Comparison of ENCODE assay signal across 10 cellular contexts in the genomic region with DNA sequence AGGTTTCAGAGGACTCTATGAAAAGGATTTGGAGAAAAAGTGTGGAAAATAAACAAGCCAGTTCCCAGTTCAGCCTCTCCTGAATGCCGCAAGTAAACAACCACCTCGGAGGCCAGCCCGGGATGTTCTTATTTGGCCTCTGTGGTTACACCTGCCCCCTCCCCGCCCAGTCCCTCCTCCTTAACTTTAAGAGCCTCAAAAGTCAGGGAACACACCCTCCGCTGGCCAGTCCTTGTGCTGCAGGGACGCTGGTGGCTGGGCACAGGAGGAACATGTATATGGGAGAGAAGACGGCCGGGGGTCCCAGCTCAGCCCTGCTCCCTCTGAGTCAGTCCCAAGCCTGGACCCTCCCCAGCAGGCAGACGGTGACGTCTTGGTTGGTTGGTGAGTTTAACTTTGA. TPM values are rescaled to one million over a fixed set of nuclear protein-coding genes. Genes with fewer than 3 reads are reported as not detected.
DNase-seq lines count a peak whose midpoint lies in the region; ATAC-seq and TF ChIP-seq lines count a peak whose summit lies in the region.
"Had no signal": no experiment of that assay in that cellular context is flagged by ENCODE, and none has a peak within 500 bp of the region (broad histone marks: within the 10 kb centered on the region; RNA-seq: fewer than 3 reads in every experiment).

No MANE protein-coding gene starts in this region.

- H3K9me3 Mint-ChIP-seq in activated T-helper 2 cell treated with anti-CD3 and anti-CD28 coated beads, Interferon-gamma antibody, Interleukin-2, Interleukin-4, amounts not matched to agents 10 μg/mL and 5 μg/mL and 100 μg/mL, durations not matched to agents 14 hours and 24 hours and 36 hours = no peaks in the 10 kb centered on the region

- peaks cover 14% of the 10 kb centered on the region for H3K27me3 Mint-ChIP-seq in activated T-helper 2 cell treated with anti-CD3 and anti-CD28 coated beads, Interferon-gamma antibody, Interleukin-2, Interleukin-4, amounts not matched to agents 10 μg/mL and 5 μg/mL and 100 μg/mL, durations not matched to agents 14 hours and 24 hours and 36 hours (ENCODE audit: low read depth)

- WGBS in esophagus squamous epithelium, 2 donors = 23 to 37% methylated on average over 6 to 10 of the region's 10 CpGs

- DNase-seq in GM06990 (ENCODE audit: extremely low read depth, insufficient read length) (no peak), RKO (ENCODE audit: low spot score) (peak; percentile 21), esophagus squamous epithelium (lab: John Stamatoyannopoulos, UW) (no peak), retinal pigment epithelial cell (ENCODE audit: low read depth) (no peak), NCI-H2227 treated with DMSO at 0.1 percent for 48 hours (lab: John Stamatoyannopoulos, UW) (no peak), omental fat pad (ENCODE audit: low spot score) (no peak)
- no peak for DNase-seq in activated T-helper 2 cell treated with anti-CD3 and anti-CD28 coated beads, Interferon-gamma antibody, Interleukin-2, Interleukin-4, amounts not matched to agents 10 μg/mL and 5 μg/mL and 100 μg/mL, durations not matched to agents 14 hours and 24 hours and 36 hours (ENCODE audit: low spot score)
- DNase-seq: activated CD4-positive, alpha-beta T cell treated with anti-CD3 and anti-CD28 coated beads for 4 hours; stimulated activated CD4-positive, alpha-beta T cell treated with anti-CD3 and anti-CD28 coated beads, Interleukin-1b, Interleukin-23, amount 100 ng/mL, for 48 hours had no signal

- intact Hi-C loops in esophagus squamous epithelium (cut with DNase I) = no loop called here
- intact Hi-C loops in activated T-helper 2 cell treated with anti-CD3 and anti-CD28 coated beads, Interferon-gamma antibody, Interleukin-2, Interleukin-4, amounts not matched to agents 10 μg/mL and 5 μg/mL and 100 μg/mL, durations not matched to agents 14 hours and 24 hours and 36 hours (cut with micrococcal nuclease) = no loop called here

- ATAC-seq in HG02798 (IDR thresholded peaks at IDR 0.05; ENCODE audit: poor library complexity, unreplicated experiment) (no peak), omental fat pad (ENCODE audit: low FRiP score) (no peak)

- H3K4me1 Mint-ChIP-seq in activated T-helper 2 cell treated with anti-CD3 and anti-CD28 coated beads, Interferon-gamma antibody, Interleukin-2, Interleukin-4, amounts not matched to agents 10 μg/mL and 5 μg/mL and 100 μg/mL, durations not matched to agents 14 hours and 24 hours and 36 hours (ENCODE audit: low read depth) = peaks cover 25% of the 10 kb centered on the region

- H3K27me3 ChIP-seq in GM06990 (replicated peaks; ENCODE audit: control insufficient read depth, insufficient read depth, low read length) (no peaks in the 10 kb centered on the region; the same call in 1 of the 2 replicates), esophagus squamous epithelium (peaks cover 0 to 2% (median 0%) of the 10 kb centered on the region in 4 donors)

- H3K9me3 ChIP-seq in esophagus squamous epithelium = no peaks in the 10 kb centered on the region

- H3K4me1 ChIP-seq in esophagus squamous epithelium = peaks cover 56 to 98% (median 84%) of the 10 kb centered on the region in 3 donors

- peak overlapping the region; percentile 65 to 82 (median 74) for H3K27ac ChIP-seq in esophagus squamous epithelium

- TF ChIP-seq CTCF in GM06990 (IDR thresholded peaks at IDR 0.05; ENCODE audit: insufficient read depth, low read length, poor library complexity, severe bottlenecking) = peak; percentile 3
- TF ChIP-seq CTCF in esophagus squamous epithelium (IDR thresholded peaks at IDR 0.05) = peak in 3 of 6 experiments; percentile 14 to 38 (median 25)
- peak; percentile 41 for TF ChIP-seq CTCF in retinal pigment epithelial cell (conservative IDR thresholded peaks at IDR 0.05; ENCODE audit: low read depth, low read length)
- no peak for TF ChIP-seq CTCF in omental fat pad (IDR thresholded peaks at IDR 0.05)

- H3K27ac Mint-ChIP-seq in activated T-helper 2 cell treated with anti-CD3 and anti-CD28 coated beads, Interferon-gamma antibody, Interleukin-2, Interleukin-4, amounts not matched to agents 10 μg/mL and 5 μg/mL and 100 μg/mL, durations not matched to agents 14 hours and 24 hours and 36 hours = no peak overlapping the region

- no peak overlapping the region for H3K4me3 Mint-ChIP-seq in activated T-helper 2 cell treated with anti-CD3 and anti-CD28 coated beads, Interferon-gamma antibody, Interleukin-2, Interleukin-4, amounts not matched to agents 10 μg/mL and 5 μg/mL and 100 μg/mL, durations not matched to agents 14 hours and 24 hours and 36 hours (ENCODE audit: low read depth)

- H3K36me3 ChIP-seq in GM06990 (ENCODE audit: control insufficient read depth, insufficient read depth, low read length) (no peaks in the 10 kb centered on the region), esophagus squamous epithelium (no peaks in the 10 kb centered on the region)

- H3K4me3 ChIP-seq in GM06990 (replicated peaks; ENCODE audit: low read depth, low read length) = no peak overlapping the region
- H3K4me3 ChIP-seq in esophagus squamous epithelium = peak overlapping the region in 1 of 4 donors; percentile 48
- no peak overlapping the region for H3K4me3 ChIP-seq in retinal pigment epithelial cell (ENCODE audit: low read length)

- no peak for TF ChIP-seq POLR2A in esophagus squamous epithelium (IDR thresholded peaks at IDR 0.05)

- no peaks in the 10 kb centered on the region for H3K36me3 Mint-ChIP-seq in activated T-helper 2 cell treated with anti-CD3 and anti-CD28 coated beads, Interferon-gamma antibody, Interleukin-2, Interleukin-4, amounts not matched to agents 10 μg/mL and 5 μg/mL and 100 μg/mL, durations not matched to agents 14 hours and 24 hours and 36 hours (ENCODE audit: low read depth)

RNA-seq across cellular contexts. Expression of gene CHST3, which starts 6.1 kb away (rescaled TPM):
- total RNA-seq in esophagus squamous epithelium (10 to 100 TPM in 1 of 4 donors, 1 to 10 TPM in 3; 5.3 to 15.4 (median 9.6) TPM), omental fat pad (10 to 100 TPM; 27.9 to 54.2 (median 34.2) TPM)
- total RNA-seq in activated T-helper 2 cell treated with anti-CD3 and anti-CD28 coated beads, Interferon-gamma antibody, Interleukin-2, Interleukin-4, amounts not matched to agents 10 μg/mL and 5 μg/mL and 100 μg/mL, durations not matched to agents 14 hours and 24 hours and 36 hours = 0.52 and 0.62 TPM in 2 replicates

Comparison
In these comparisons a context has a peak if more than half of its experiments do, and no peak if none do; other contexts are left out.
1. CTCF ChIP-seq: peak in GM06990 (single experiment) and retinal pigment epithelial cell (single experiment); none in omental fat pad (0 of 3).